In genomic region chr6:53629120-53629477, GRCh38 we compare ENCODE assay signal across 15 cellular contexts. TPM values are rescaled to one million over a fixed set of nuclear protein-coding genes. Genes with fewer than 3 reads are reported as not detected.
"Had no signal": no experiment of that assay in that cellular context is flagged by ENCODE, and none has a peak within 500 bp of the region (broad histone marks: within the 10 kb centered on the region; RNA-seq: fewer than 3 reads in every experiment).

No MANE protein-coding gene starts in this region.

- H3K4me3 Mint-ChIP-seq: activated naive CD8-positive, alpha-beta T cell; naive thymus-derived CD8-positive, alpha-beta T cell; stimulated activated effector memory CD8-positive, alpha-beta T cell treated with anti-CD3 and anti-CD28 coated beads, Interleukin-12 subunit alpha, Interleukin-12 subunit beta, amount 100 ng/mL, for 72 hours; T-helper 17 cell had no signal

- H3K9me3 ChIP-seq: gastrocnemius medialis, heart left ventricle, ovary, tibial nerve had no signal

- DNase-seq: activated CD4-positive, alpha-beta T cell treated with anti-CD3 and anti-CD28 coated beads, Interleukin-2, amount 50 U/mL, for 4 hours; activated gamma-delta T cell; amniotic stem cell; dorsolateral prefrontal cortex; gastrocnemius medialis; heart left ventricle; mesendoderm; naive thymus-derived CD8-positive, alpha-beta T cell; ovary; stimulated activated CD4-positive, alpha-beta T cell treated with anti-CD3 and anti-CD28 coated beads, Interleukin-4, amount 100 ng/mL, for 24 hours; T-helper 17 cell had no signal

- H3K9me3 Mint-ChIP-seq: naive thymus-derived CD8-positive, alpha-beta T cell; stimulated activated effector memory CD8-positive, alpha-beta T cell treated with anti-CD3 and anti-CD28 coated beads, Interleukin-12 subunit alpha, Interleukin-12 subunit beta, amount 100 ng/mL, for 72 hours had no signal

- H3K27me3 ChIP-seq: dorsolateral prefrontal cortex, gastrocnemius medialis, heart left ventricle, ovary, tibial nerve had no signal

- H3K27ac ChIP-seq: gastrocnemius medialis, ovary had no signal

- H3K4me3 ChIP-seq: gastrocnemius medialis, heart left ventricle had no signal

- H3K36me3 ChIP-seq: gastrocnemius medialis, heart left ventricle, ovary, tibial nerve had no signal

- H3K36me3 Mint-ChIP-seq: activated naive CD8-positive, alpha-beta T cell; naive thymus-derived CD8-positive, alpha-beta T cell; stimulated activated effector memory CD8-positive, alpha-beta T cell treated with anti-CD3 and anti-CD28 coated beads, Interleukin-12 subunit alpha, Interleukin-12 subunit beta, amount 100 ng/mL, for 72 hours had no signal

- ATAC-seq: gastrocnemius medialis; heart left ventricle; naive thymus-derived CD8-positive, alpha-beta T cell; stimulated activated effector memory CD8-positive, alpha-beta T cell treated with anti-CD3 and anti-CD28 coated beads, Interleukin-12 subunit alpha, Interleukin-12 subunit beta, amount 100 ng/mL, for 72 hours; T-helper 17 cell had no signal

- H3K27ac Mint-ChIP-seq: activated naive CD8-positive, alpha-beta T cell; naive thymus-derived CD8-positive, alpha-beta T cell; stimulated activated effector memory CD8-positive, alpha-beta T cell treated with anti-CD3 and anti-CD28 coated beads, Interleukin-12 subunit alpha, Interleukin-12 subunit beta, amount 100 ng/mL, for 72 hours; T-helper 17 cell had no signal

- H3K4me1 ChIP-seq: gastrocnemius medialis had no signal

RNA-seq across cellular contexts. Expression of gene KLHL31, which starts 36.5 kb away (rescaled TPM):
- total RNA-seq: pulmonary artery endothelial cell had no signal
- polyA plus RNA-seq: naive thymus-derived CD8-positive, alpha-beta T cell had no signal
